Comparison of ENCODE assay signal across 23 cellular contexts in the genomic region with DNA sequence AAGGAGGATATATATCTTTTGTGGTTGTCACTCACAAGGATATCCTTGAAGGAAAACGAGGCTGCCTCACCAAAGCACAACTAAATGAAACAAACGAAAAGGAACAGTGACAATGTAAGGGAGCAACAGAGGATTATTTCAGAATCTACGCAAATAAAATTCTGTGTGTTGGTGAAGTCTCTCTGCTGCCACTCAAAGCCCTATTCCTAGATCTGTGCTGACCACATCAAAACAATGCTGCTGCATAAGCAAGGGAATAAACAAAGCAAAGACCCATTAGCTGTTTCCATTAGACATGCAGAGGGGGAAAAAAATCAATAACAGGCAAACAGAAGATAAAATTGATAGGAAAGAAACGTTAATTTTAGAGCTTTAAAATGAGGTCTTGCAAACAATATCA.
DNase-seq lines count a peak whose midpoint lies in the region; ATAC-seq and TF ChIP-seq lines count a peak whose summit lies in the region.
"Had no signal": no experiment of that assay in that cellular context is flagged by ENCODE, and none has a peak within 500 bp of the region (broad histone marks: within the 10 kb centered on the region; RNA-seq: fewer than 3 reads in every experiment).

No MANE protein-coding gene starts in this region.

- no peak overlapping the region for H3K9ac ChIP-seq in SK-N-SH

- no peaks in the 10 kb centered on the region for H3K27me3 ChIP-seq in SK-N-SH (ENCODE audit: insufficient read depth)
- H3K27me3 ChIP-seq: MG63 had no signal

- ATAC-seq in SK-N-SH treated with all-trans-retinoic acid at 6 μM for 48 hours (no peak), HG03108 (IDR thresholded peaks at IDR 0.05; ENCODE audit: unreplicated experiment) (no peak), HG03571 (IDR thresholded peaks at IDR 0.05; ENCODE audit: unreplicated experiment) (no peak), GM18502 (IDR thresholded peaks at IDR 0.05; ENCODE audit: poor library complexity, unreplicated experiment) (no peak)
- ATAC-seq: T-helper 17 cell had no signal

- H3K27ac Mint-ChIP-seq in glutamatergic neuron (ENCODE audit: unreplicated experiment), result peak overlapping the region; percentile 87
- H3K27ac Mint-ChIP-seq: T-helper 17 cell had no signal

- no peaks in the 10 kb centered on the region for H3K9me2 ChIP-seq in SK-N-SH

- H3K36me3 Mint-ChIP-seq in glutamatergic neuron (ENCODE audit: unreplicated experiment), result peaks cover 5% of the 10 kb centered on the region

- H4K20me1 ChIP-seq in SK-N-SH (ENCODE audit: insufficient read depth), result no peaks in the 10 kb centered on the region

- H3K9me3 ChIP-seq in SK-N-SH, result no peaks in the 10 kb centered on the region
- H3K9me3 ChIP-seq: HAP-1, MG63 had no signal

- H3K27me3 Mint-ChIP-seq in glutamatergic neuron (ENCODE audit: unreplicated experiment), result no peaks in the 10 kb centered on the region

- no peaks in the 10 kb centered on the region for H3K36me3 ChIP-seq in SK-N-SH (replicated peaks in 1 of 2; ENCODE audit: control insufficient read depth in 1 of 2, insufficient read depth in 2 of 2, low read length in 1 of 2)
- H3K36me3 ChIP-seq: HAP-1, MG63 had no signal

- DNase-seq in NCI-H1092 treated with DMSO at 0.1 percent for 48 hours (lab: John Stamatoyannopoulos, UW) (peak; percentile 25), NCI-H1092 (lab: John Stamatoyannopoulos, UW) (no peak), SK-N-SH (no peak), glutamatergic neuron (no peak)
- DNase-seq: Calu3, GOT3, IMR-90, KG1, MG63, NCI-H1694, NCI-H2029 treated with DMSO at 0.1 percent for 48 hours, NCI-H446, NCI-H524 treated with DMSO at 0.1 percent for 48 hours, RPMI8226, SHP77, SW 1271, T-helper 17 cell had no signal

- POLR2A ChIA-PET in SK-N-SH (lab: Yijun Ruan, JAX), result no interaction called here

- no peaks in the 10 kb centered on the region for H3F3A ChIP-seq in SK-N-SH (replicated peaks; ENCODE audit: insufficient read depth)

- H3K4me2 ChIP-seq in SK-N-SH, result no peak overlapping the region

- TF ChIP-seq RAD21 in SK-N-SH (IDR thresholded peaks at IDR 0.05; ENCODE audit: low read length), result no peak

- H3K4me3 ChIP-seq in SK-N-SH (ENCODE audit: low read depth in 2 of 2, low read length in 1 of 2), result no peak overlapping the region
- H3K4me3 ChIP-seq: HAP-1, MG63 had no signal

- H3K4me1 Mint-ChIP-seq in glutamatergic neuron (ENCODE audit: low read depth, unreplicated experiment), result peaks cover 18% of the 10 kb centered on the region
- H3K4me1 Mint-ChIP-seq: T-helper 17 cell had no signal

- H3K4me3 Mint-ChIP-seq in glutamatergic neuron (ENCODE audit: unreplicated experiment), result peak overlapping the region; percentile 45
- H3K4me3 Mint-ChIP-seq: T-helper 17 cell had no signal

- H3K27ac ChIP-seq in SK-N-SH (ENCODE audit: low read depth in 2 of 2, low read length in 1 of 2), result peak overlapping the region in 1 of 2 experiments; percentile 89; a peak in 1 of 4 replicates
- H3K27ac ChIP-seq: 22Rv1 had no signal

- 62% methylated on average over 4 of the region's 4 CpGs for WGBS in SK-N-SH (ENCODE audit: low lambda C conversion rate)

- H3K4me1 ChIP-seq in SK-N-SH (ENCODE audit: control insufficient read depth in 1 of 2, insufficient read depth in 2 of 2, low read depth in 1 of 2, low read length in 1 of 2), result peaks cover 0 to 19% of the 10 kb centered on the region in 2 experiments; a peak in 2 of 4 replicates
- H3K4me1 ChIP-seq: HAP-1 had no signal

- 0 out of 2 replicates have a peak overlapping the region, but pooled peaks have one; percentile 20 for H2AFZ ChIP-seq in SK-N-SH (ENCODE audit: low read depth)

- no peak for TF ChIP-seq CTCF in SK-N-SH (IDR thresholded peaks at IDR 0.05)
- no peak for TF ChIP-seq CTCF in glutamatergic neuron (IDR thresholded peaks at IDR 0.05; ENCODE audit: partially characterized antibody, unreplicated experiment)

- H3K9me3 Mint-ChIP-seq in glutamatergic neuron (ENCODE audit: unreplicated experiment), result peaks cover 2% of the 10 kb centered on the region

- TF ChIP-seq EP300 in SK-N-SH (IDR thresholded peaks at IDR 0.05; ENCODE audit: borderline replicate concordance in 1 of 2, low read depth in 1 of 2, low read length in 1 of 2), result no peak

- CTCF ChIA-PET in SK-N-SH (lab: Yijun Ruan, JAX), result interaction anchor here (1.3 to 2.8 kb wide), 4 partner anchors 11 to 47 kb away, joined by 3 to 14 read pairs (median 4); no protein-coding TSS in a partner anchor

- no peaks in the 10 kb centered on the region for H3K79me2 ChIP-seq in SK-N-SH (ENCODE audit: insufficient read depth)

TF ChIP-seq in SK-N-SH, 30 proteins besides CTCF, POLR2A, EP300 and RAD21:
- TF ChIP-seq SIN3A (IDR thresholded peaks at IDR 0.05; ENCODE audit: borderline replicate concordance, low read depth, low read length) (no peak), RFX5 (IDR thresholded peaks at IDR 0.05; ENCODE audit: low read length) (no peak), GABPA (IDR thresholded peaks at IDR 0.05; ENCODE audit: low read depth) (no peak), GATA2 (CRISPR knock-in tag; IDR thresholded peaks at IDR 0.05) (no peak), YY1 (IDR thresholded peaks at IDR 0.05; ENCODE audit: low read depth) (no peak), MXI1 (IDR thresholded peaks at IDR 0.05; ENCODE audit: low read depth, low read length) (no peak)
- TF ChIP-seq, protein P1, sequence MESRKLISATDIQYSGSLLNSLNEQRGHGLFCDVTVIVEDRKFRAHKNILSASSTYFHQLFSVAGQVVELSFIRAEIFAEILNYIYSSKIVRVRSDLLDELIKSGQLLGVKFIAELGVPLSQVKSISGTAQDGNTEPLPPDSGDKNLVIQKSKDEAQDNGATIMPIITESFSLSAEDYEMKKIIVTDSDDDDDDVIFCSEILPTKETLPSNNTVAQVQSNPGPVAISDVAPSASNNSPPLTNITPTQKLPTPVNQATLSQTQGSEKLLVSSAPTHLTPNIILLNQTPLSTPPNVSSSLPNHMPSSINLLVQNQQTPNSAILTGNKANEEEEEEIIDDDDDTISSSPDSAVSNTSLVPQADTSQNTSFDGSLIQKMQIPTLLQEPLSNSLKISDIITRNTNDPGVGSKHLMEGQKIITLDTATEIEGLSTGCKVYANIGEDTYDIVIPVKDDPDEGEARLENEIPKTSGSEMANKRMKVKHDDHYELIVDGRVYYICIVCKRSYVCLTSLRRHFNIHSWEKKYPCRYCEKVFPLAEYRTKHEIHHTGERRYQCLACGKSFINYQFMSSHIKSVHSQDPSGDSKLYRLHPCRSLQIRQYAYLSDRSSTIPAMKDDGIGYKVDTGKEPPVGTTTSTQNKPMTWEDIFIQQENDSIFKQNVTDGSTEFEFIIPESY (IDR thresholded peaks at IDR 0.05; ENCODE audit: borderline replicate concordance, low read depth), result no peak
- TF ChIP-seq, protein P2, sequence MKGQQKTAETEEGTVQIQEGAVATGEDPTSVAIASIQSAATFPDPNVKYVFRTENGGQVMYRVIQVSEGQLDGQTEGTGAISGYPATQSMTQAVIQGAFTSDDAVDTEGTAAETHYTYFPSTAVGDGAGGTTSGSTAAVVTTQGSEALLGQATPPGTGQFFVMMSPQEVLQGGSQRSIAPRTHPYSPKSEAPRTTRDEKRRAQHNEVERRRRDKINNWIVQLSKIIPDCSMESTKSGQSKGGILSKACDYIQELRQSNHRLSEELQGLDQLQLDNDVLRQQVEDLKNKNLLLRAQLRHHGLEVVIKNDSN (IDR thresholded peaks at IDR 0.05; ENCODE audit: borderline replicate concordance, low read depth), result no peak

TF ChIP-seq in SK-N-SH treated with all-trans-retinoic acid at 6 μM for 48 hours, 23 proteins besides CTCF, POLR2A, EP300 and RAD21:
- TF ChIP-seq ARNTL (CRISPR knock-in tag; IDR thresholded peaks at IDR 0.05; ENCODE audit: borderline replicate concordance, low read depth) (no peak), RARB (CRISPR knock-in tag; IDR thresholded peaks at IDR 0.05) (no peak), ZFP30 (CRISPR knock-in tag; IDR thresholded peaks at IDR 0.05) (no peak), ZNF8 (CRISPR knock-in tag; IDR thresholded peaks at IDR 0.05) (no peak), ZNF70 (CRISPR knock-in tag; IDR thresholded peaks at IDR 0.05) (no peak), CSDC2 (CRISPR knock-in tag; IDR thresholded peaks at IDR 0.05) (no peak), PPARA (CRISPR knock-in tag; IDR thresholded peaks at IDR 0.05; ENCODE audit: borderline replicate concordance) (no peak), ZFP3 (CRISPR knock-in tag; IDR thresholded peaks at IDR 0.05) (no peak), ESRRG (CRISPR knock-in tag; IDR thresholded peaks at IDR 0.05) (no peak), TCF4 (CRISPR knock-in tag; IDR thresholded peaks at IDR 0.05; ENCODE audit: borderline replicate concordance) (no peak), ISL1 (CRISPR knock-in tag; IDR thresholded peaks at IDR 0.05) (no peak), GLIS3 (CRISPR knock-in tag; IDR thresholded peaks at IDR 0.05) (no peak), BACH2 (CRISPR knock-in tag; IDR thresholded peaks at IDR 0.05; ENCODE audit: borderline replicate concordance) (no peak), ZC3H10 (CRISPR knock-in tag; IDR thresholded peaks at IDR 0.05) (no peak)
- TF ChIP-seq, protein P3, sequence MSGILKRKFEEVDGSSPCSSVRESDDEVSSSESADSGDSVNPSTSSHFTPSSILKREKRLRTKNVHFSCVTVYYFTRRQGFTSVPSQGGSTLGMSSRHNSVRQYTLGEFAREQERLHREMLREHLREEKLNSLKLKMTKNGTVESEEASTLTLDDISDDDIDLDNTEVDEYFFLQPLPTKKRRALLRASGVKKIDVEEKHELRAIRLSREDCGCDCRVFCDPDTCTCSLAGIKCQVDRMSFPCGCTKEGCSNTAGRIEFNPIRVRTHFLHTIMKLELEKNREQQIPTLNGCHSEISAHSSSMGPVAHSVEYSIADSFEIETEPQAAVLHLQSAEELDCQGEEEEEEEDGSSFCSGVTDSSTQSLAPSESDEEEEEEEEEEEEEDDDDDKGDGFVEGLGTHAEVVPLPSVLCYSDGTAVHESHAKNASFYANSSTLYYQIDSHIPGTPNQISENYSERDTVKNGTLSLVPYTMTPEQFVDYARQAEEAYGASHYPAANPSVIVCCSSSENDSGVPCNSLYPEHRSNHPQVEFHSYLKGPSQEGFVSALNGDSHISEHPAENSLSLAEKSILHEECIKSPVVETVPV (CRISPR knock-in tag; IDR thresholded peaks at IDR 0.05), result no peak
